8 cellular contexts compared by ENCODE assay signal in genomic region chr15:90232196-90232595, GRCh38. TPM values are rescaled to one million over a fixed set of nuclear protein-coding genes. Genes with fewer than 3 reads are reported as not detected.
DNase-seq lines count a peak whose midpoint lies in the region; ATAC-seq and TF ChIP-seq lines count a peak whose summit lies in the region.

No MANE protein-coding gene starts in this region.

- TF ChIP-seq CTCF in RWPE2 (IDR thresholded peaks at IDR 0.05; ENCODE audit: poor library complexity, severe bottlenecking), result no peak
- no peak for TF ChIP-seq CTCF in epithelial cell of esophagus (IDR thresholded peaks at IDR 0.05; ENCODE audit: insufficient read depth, low read depth, low read length, missing control alignments)

- WGBS in GM23248 (ENCODE audit: low coverage in 1 of 2, low lambda C conversion rate in 2 of 2, missing lambda C conversion rate in 2 of 2), 2 experiments, result 97% methylated on average over 13 of the region's 13 CpGs

- peak overlapping the region; percentile 91 for H3K4me2 ChIP-seq in GM23248 (ENCODE audit: unreplicated experiment)

- H3K9ac ChIP-seq in GM23248 (peak overlapping the region; percentile 93), skeletal muscle tissue (ENCODE audit: low read depth in 1 of 3, low read length in 3 of 3) (peak overlapping the region in 2 of 3 donors; percentile 33 to 88)

- H3K27me3 ChIP-seq in GM23248 (replicated peaks; ENCODE audit: insufficient read depth) (no peaks in the 10 kb centered on the region), RWPE2 (ENCODE audit: insufficient read depth, poor library complexity, severe bottlenecking) (no peaks in the 10 kb centered on the region), skeletal muscle tissue (ENCODE audit: control insufficient read depth in 3 of 3, insufficient read depth in 3 of 3, low read length in 3 of 3) (no peaks in the 10 kb centered on the region)

- H3K9me2 ChIP-seq in GM23248 (ENCODE audit: insufficient read depth), result no peaks in the 10 kb centered on the region

- intact Hi-C loops in left colon (cut with DNase I, micrococcal nuclease), result no loop called here

- no peaks in the 10 kb centered on the region for H3K36me3 ChIP-seq in GM23248 (ENCODE audit: low read depth)
- peaks cover 54% of the 10 kb centered on the region for H3K36me3 ChIP-seq in RWPE2 (ENCODE audit: low read depth)
- H3K36me3 ChIP-seq in skeletal muscle tissue (ENCODE audit: control insufficient read depth in 3 of 3, insufficient read depth in 3 of 3, low read length in 3 of 3), result peaks cover 31 to 35% (median 35%) of the 10 kb centered on the region in 3 donors

- H3K9me3 ChIP-seq in GM23248 (ENCODE audit: low read depth), result no peaks in the 10 kb centered on the region
- H3K9me3 ChIP-seq in RWPE2 (ENCODE audit: severe bottlenecking), result no peaks in the 10 kb centered on the region
- no peaks in the 10 kb centered on the region for H3K9me3 ChIP-seq in skeletal muscle tissue (ENCODE audit: control insufficient read depth in 3 of 3, low read length in 3 of 3)

- in situ Hi-C loops in GM23248 (cut with MboI), result no loop called here

- DNase-seq in GM23248 (peak; percentile 16), RWPE2 (ENCODE audit: low spot score) (no peak), epithelial cell of esophagus (ENCODE audit: low read depth) (peak; percentile 55), NCI-H345 (lab: John Stamatoyannopoulos, UW) (no peak), left colon (no peak)

- no peak overlapping the region for H3K27ac ChIP-seq in GM23248
- H3K27ac ChIP-seq in RWPE2 (ENCODE audit: poor library complexity, severe bottlenecking), result peak overlapping the region; percentile 73
- H3K27ac ChIP-seq in skeletal muscle tissue (ENCODE audit: low read depth, low read length), result no peak overlapping the region

- H3K79me2 ChIP-seq in GM23248 (ENCODE audit: insufficient read depth), result peaks cover 22% of the 10 kb centered on the region

- H3K4me3 ChIP-seq in GM23248 (peak overlapping the region; percentile 90), RWPE2 (ENCODE audit: severe bottlenecking) (no peak overlapping the region), epithelial cell of esophagus (ENCODE audit: low read length) (no peak overlapping the region), skeletal muscle tissue (ENCODE audit: low read length in 3 of 3) (peak overlapping the region in 1 of 3 donors; percentile 32)

- H3F3A ChIP-seq in GM23248 (ENCODE audit: insufficient read depth), result no peaks in the 10 kb centered on the region

- no peak for ATAC-seq in RWPE2 (ENCODE audit: low read depth)
- no peak for ATAC-seq in HG03469 (IDR thresholded peaks at IDR 0.05; ENCODE audit: unreplicated experiment)
- ATAC-seq in esophagus mucosa, result no peak
- ATAC-seq in left colon, result no peak

- no peak overlapping the region for H2AFZ ChIP-seq in GM23248

- no peaks in the 10 kb centered on the region for H4K20me1 ChIP-seq in GM23248 (ENCODE audit: insufficient read depth)

- H3K4me1 ChIP-seq in GM23248 (ENCODE audit: insufficient read depth), result 0 out of 2 replicates have a peak, but pooled peaks cover 8% of the 10 kb centered on the region
- H3K4me1 ChIP-seq in RWPE2 (ENCODE audit: insufficient read depth, poor library complexity, severe bottlenecking), result no peaks in the 10 kb centered on the region
- peaks cover 36 to 49% (median 37%) of the 10 kb centered on the region in 3 donors for H3K4me1 ChIP-seq in skeletal muscle tissue (ENCODE audit: control insufficient read depth in 3 of 3, insufficient read depth in 3 of 3, low read length in 3 of 3)

RNA-seq across cellular contexts. Expression of gene CIB1, which starts 1.5 kb away (rescaled TPM):
- total RNA-seq in GM23248 (2014; rRNA removed; shearing (Covaris generic)), result 30.7 and 45.8 TPM in 2 replicates
- polyA plus RNA-seq in GM23248 (2016; fragmentation: Nextera tagmentation; extraction: Ambion mirVana), result 123 and 129 TPM in 2 replicates
- total RNA-seq in skeletal muscle tissue (7.8 TPM), esophagus mucosa (118 TPM), left colon (100 to 1,000 TPM; 235 to 242 TPM)

RNA-seq across cellular contexts. Expression of gene GDPGP1, which starts 1.8 kb away (rescaled TPM):
- total RNA-seq in GM23248 (2014; rRNA removed; shearing (Covaris generic)), result 9.0 TPM in 2 replicates
- 1.3 TPM in 2 replicates for polyA plus RNA-seq in GM23248 (2016; fragmentation: Nextera tagmentation; extraction: Ambion mirVana)
- total RNA-seq in skeletal muscle tissue (3.1 TPM), esophagus mucosa (6.5 TPM), left colon (10 to 100 TPM; 19.6 to 22.3 TPM)

RNA-seq across cellular contexts. Expression of gene TTLL13, which starts 17.2 kb away (rescaled TPM):
- total RNA-seq in GM23248 (2014; rRNA removed; shearing (Covaris generic)), result not detected in 2 replicates
- not detected in 2 replicates for polyA plus RNA-seq in GM23248 (2016; fragmentation: Nextera tagmentation; extraction: Ambion mirVana)
- total RNA-seq in skeletal muscle tissue (not detected), esophagus mucosa (not detected), left colon (under 1 TPM; 0.47 to 0.58 TPM)

RNA-seq across cellular contexts. Expression of gene SEMA4B, which starts 31.1 kb away (rescaled TPM):
- total RNA-seq in GM23248 (2014; rRNA removed; shearing (Covaris generic)), result 3.2 and 3.6 TPM in 2 replicates
- polyA plus RNA-seq in GM23248 (2016; fragmentation: Nextera tagmentation; extraction: Ambion mirVana), result 4.5 and 4.7 TPM in 2 replicates
- total RNA-seq in skeletal muscle tissue (7.8 TPM), esophagus mucosa (216 TPM), left colon (100 to 1,000 TPM in 1 of 2 donors, 10 to 100 TPM in 1; 97.2 to 165 TPM)

RNA-seq across cellular contexts. Expression of gene NGRN, which starts 33.3 kb away (rescaled TPM):
- total RNA-seq in GM23248 (2014; rRNA removed; shearing (Covaris generic)), result 98.8 and 122 TPM in 2 replicates
- polyA plus RNA-seq in GM23248 (2016; fragmentation: Nextera tagmentation; extraction: Ambion mirVana), result 99.5 and 107 TPM in 2 replicates
- 67.3 TPM for total RNA-seq in skeletal muscle tissue
- 41.0 TPM for total RNA-seq in esophagus mucosa
- 10 to 100 TPM; 47.8 to 57.0 TPM for total RNA-seq in left colon

Comparison
In these comparisons a context has a peak if more than half of its experiments do, and no peak if none do; other contexts are left out.
1. DNase-seq: peak in GM23248 (single experiment) and epithelial cell of esophagus (single experiment); none in RWPE2 (single experiment), NCI-H345 (single experiment) and left colon (0 of 2).